ENCODE assay signal across 8 cellular contexts in genomic region chr15:51776952-51777574, GRCh38. TPM values are rescaled to one million over a fixed set of nuclear protein-coding genes. Genes with fewer than 3 reads are reported as not detected.
DNase-seq lines count a peak whose midpoint lies in the region; ATAC-seq, FAIRE-seq and TF ChIP-seq lines count a peak whose summit lies in the region.

No MANE protein-coding gene starts in this region.

- H3K27ac ChIP-seq in A549 (no peak overlapping the region), upper lobe of left lung (no peak overlapping the region)

- TF ChIP-seq EP300 in A549 (IDR thresholded peaks at IDR 0.05) (no peak), upper lobe of left lung (IDR thresholded peaks at IDR 0.05) (no peak)

- ATAC-seq in A549 (peak; percentile 93 to 97), upper lobe of left lung (ENCODE audit: low FRiP score in 2 of 2) (peak; percentile 87 to 96)

- H3K27ac Mint-ChIP-seq in osteocyte (ENCODE audit: unreplicated experiment): no peak overlapping the region

- in situ Hi-C loops in GM13976 (cut with MboI; ENCODE audit: low sequenced_read_pairs, unreplicated experiment): no loop called here

- peak; percentile 92 for TF ChIP-seq CTCF in A549 (IDR thresholded peaks at IDR 0.05)
- peak; percentile 68 for TF ChIP-seq CTCF in GM13976 (IDR thresholded peaks at IDR 0.05; ENCODE audit: borderline replicate concordance, control extremely low read depth, extremely low read depth, insufficient read depth, missing control alignments)
- peak; percentile 82 for TF ChIP-seq CTCF in osteocyte (IDR thresholded peaks at IDR 0.05)
- TF ChIP-seq CTCF in upper lobe of left lung (IDR thresholded peaks at IDR 0.05): peak; percentile 39 to 78 (median 70)

- no peak for TF ChIP-seq POLR2A in A549 (IDR thresholded peaks at IDR 0.05; ENCODE audit: low read length)
- no peak for TF ChIP-seq POLR2A in upper lobe of left lung (IDR thresholded peaks at IDR 0.05)

- H3K27me3 ChIP-seq in upper lobe of left lung: no peaks in the 10 kb centered on the region

- POLR2A ChIA-PET in A549 (lab: Yijun Ruan, JAX): interaction anchor here (0.9 to 2.9 kb wide), 4 partner anchors 10 to 240 kb away, joined by 3 to 17 read pairs (median 9); partner anchors contain the start of gene LYSMD2

- no peaks in the 10 kb centered on the region for H3K27me3 Mint-ChIP-seq in osteocyte (ENCODE audit: unreplicated experiment)

- CTCF ChIA-PET in A549 (lab: Yijun Ruan, JAX): interaction anchor here (0.5 to 22.4 kb wide), 90 partner anchors 10 to 765 kb away, joined by 3 to 597 read pairs (median 8); partner anchors contain the start of genes DMXL2, LYSMD2, SCG3 and TMOD2

- WGBS in A549 (ENCODE audit: missing lambda C conversion rate): 37% methylated on average over 7 of the region's 7 CpGs
- 65 to 69% methylated on average over 7 of the region's 7 CpGs for WGBS in upper lobe of left lung, 2 donors

- peak; percentile 88 for DNase-seq in A549 (ENCODE audit: low read depth in 1 of 2, low spot score in 1 of 2)
- DNase-seq in GM13976 (ENCODE audit: low spot score): peak; percentile 75
- peak; percentile 69 for DNase-seq in Jurkat, Clone E6-1 (ENCODE audit: low read depth, low spot score)
- DNase-seq in RPMI7951 (ENCODE audit: low read depth): peak; percentile 72
- peak; percentile 23 for DNase-seq in activated T-helper 9 cell treated with anti-CD3 and anti-CD28 coated beads, Interleukin-2, amount 50 U/mL, for 16 hours (ENCODE audit: low read depth)
- peak; percentile 67 for DNase-seq in foreskin melanocyte
- no peak for DNase-seq in osteocyte (ENCODE audit: extremely low spot score, unreplicated experiment)
- peak in 1 of 2 donors; percentile 66 for DNase-seq in upper lobe of left lung

- H3K9me3 ChIP-seq in A549: no peaks in the 10 kb centered on the region; the same call in 2 of the 3 replicates
- no peaks in the 10 kb centered on the region for H3K9me3 ChIP-seq in upper lobe of left lung

- peaks cover 0 to 23% (median 0%) of the 10 kb centered on the region in 4 donors for H3K36me3 ChIP-seq in upper lobe of left lung

- H3K9me3 Mint-ChIP-seq in osteocyte (ENCODE audit: unreplicated experiment): no peaks in the 10 kb centered on the region

- no peak overlapping the region for H3K4me3 ChIP-seq in A549
- H3K4me3 ChIP-seq in Jurkat, Clone E6-1 (ENCODE audit: low read length): no peak overlapping the region
- no peak overlapping the region for H3K4me3 ChIP-seq in upper lobe of left lung

- peaks cover 14% of the 10 kb centered on the region for H3K36me3 Mint-ChIP-seq in osteocyte (ENCODE audit: unreplicated experiment)

- H3K4me3 Mint-ChIP-seq in osteocyte (ENCODE audit: unreplicated experiment): no peak overlapping the region

- H3K4me1 Mint-ChIP-seq in osteocyte (ENCODE audit: unreplicated experiment): peaks cover 6% of the 10 kb centered on the region

- H3K4me1 ChIP-seq in A549: peaks cover 13% of the 10 kb centered on the region; the same call in 2 of the 3 replicates
- peaks cover 0 to 10% (median 0%) of the 10 kb centered on the region in 4 donors for H3K4me1 ChIP-seq in upper lobe of left lung

- peak; percentile 98 for FAIRE-seq in A549 (lab: Jason Lieb, UNC)

- no peak overlapping the region for H3K4me2 ChIP-seq in A549

- TF ChIP-seq RAD21 in A549 (conservative IDR thresholded peaks at IDR 0.05 in 1 of 2, IDR thresholded peaks at IDR 0.05 in 1 of 2): peak; percentile 70 to 78

TF ChIP-seq in A549, 52 proteins besides CTCF, POLR2A, EP300 and RAD21:
- TF ChIP-seq CHD2 (IDR thresholded peaks at IDR 0.05; ENCODE audit: low read length, partially characterized antibody) (no peak), MAFK (IDR thresholded peaks at IDR 0.05; ENCODE audit: partially characterized antibody) (peak; percentile 84), CBX8 (IDR thresholded peaks at IDR 0.05) (no peak), SMC3 (IDR thresholded peaks at IDR 0.05) (peak; percentile 89), ESRRA (IDR thresholded peaks at IDR 0.05; ENCODE audit: borderline replicate concordance, low read length) (no peak), CEBPB (IDR thresholded peaks at IDR 0.05) (peak in 1 of 2 experiments; percentile 68; a peak in 2 of 4 replicates)

RNA-seq across cellular contexts. Expression of gene TMOD2, which starts 25.7 kb away (rescaled TPM):
- 2.5 and 2.8 TPM in 2 replicates for polyA plus RNA-seq in A549 (2011; rRNA removed)
- polyA plus RNA-seq in A549 (2012; cell fraction: cytosol; rRNA removed): 0.24 and 0.30 TPM in 2 replicates
- 0.18 and 0.31 TPM in 2 replicates for polyA plus RNA-seq in A549 (2012; cell fraction: nucleus; rRNA removed)
- polyA plus RNA-seq in A549 (2017; fragmentation: RNase III; extraction: RNeasy Plus Mini Kit Qiagen cat#74134 plus additional on column Dnase treatment): 1.6 to 2.1 TPM (median 2.0 TPM) in 3 replicates
- 1.2 and 1.4 TPM in 2 replicates for polyA minus RNA-seq in A549 (2011; rRNA and poly(A)+ RNA removed)
- 6.2 TPM for polyA plus RNA-seq in Jurkat, Clone E6-1 (2012; ENCODE audit: insufficient read depth, insufficient read length)
- total RNA-seq in RPMI7951 (2014; rRNA removed; shearing (Covaris generic)): 4.1 and 4.8 TPM in 2 replicates
- total RNA-seq in osteocyte: 4.3 and 6.3 TPM in 2 replicates
- total RNA-seq in upper lobe of left lung: 10 to 100 TPM in 3 of 6 donors, 1 to 10 TPM in 3; 5.6 to 13.8 (median 10.9) TPM

RNA-seq across cellular contexts. Expression of gene LYSMD2, which starts 39.6 kb away (rescaled TPM):
- 29.2 and 32.1 TPM in 2 replicates for polyA plus RNA-seq in A549 (2011; rRNA removed)
- 11.8 and 14.3 TPM in 2 replicates for polyA plus RNA-seq in A549 (2012; cell fraction: cytosol; rRNA removed)
- 6.2 and 9.6 TPM in 2 replicates for polyA plus RNA-seq in A549 (2012; cell fraction: nucleus; rRNA removed)
- 16.9 to 18.5 TPM (median 18.3 TPM) in 3 replicates for polyA plus RNA-seq in A549 (2017; fragmentation: RNase III; extraction: RNeasy Plus Mini Kit Qiagen cat#74134 plus additional on column Dnase treatment)
- 2.7 and 4.0 TPM in 2 replicates for polyA minus RNA-seq in A549 (2011; rRNA and poly(A)+ RNA removed)
- 20.3 TPM for polyA plus RNA-seq in Jurkat, Clone E6-1 (2012; ENCODE audit: insufficient read depth, insufficient read length)
- total RNA-seq in RPMI7951 (2014; rRNA removed; shearing (Covaris generic)): 16.7 and 17.5 TPM in 2 replicates
- 1.8 and 2.7 TPM in 2 replicates for total RNA-seq in osteocyte
- total RNA-seq in upper lobe of left lung: 10 to 100 TPM; 13.4 to 22.8 (median 17.9) TPM

RNA-seq across cellular contexts. Expression of gene TMOD3, which starts 52.4 kb away (rescaled TPM):
- polyA plus RNA-seq in A549 (2011; rRNA removed) (93.2 and 111 TPM in 2 replicates), A549 (2017; fragmentation: RNase III; extraction: RNeasy Plus Mini Kit Qiagen cat#74134 plus additional on column Dnase treatment) (55.5 to 57.8 TPM (median 57.5 TPM) in 3 replicates)
- 11.4 and 13.2 TPM in 2 replicates for polyA plus RNA-seq in A549 (2012; cell fraction: cytosol; rRNA removed)
- polyA plus RNA-seq in A549 (2012; cell fraction: nucleus; rRNA removed): 8.5 and 11.3 TPM in 2 replicates
- 29.2 and 34.3 TPM in 2 replicates for polyA minus RNA-seq in A549 (2011; rRNA and poly(A)+ RNA removed)
- polyA plus RNA-seq in Jurkat, Clone E6-1 (2012; ENCODE audit: insufficient read depth, insufficient read length): 21.0 TPM
- total RNA-seq in RPMI7951 (2014; rRNA removed; shearing (Covaris generic)): 58.2 and 63.9 TPM in 2 replicates
- total RNA-seq in osteocyte (75.4 and 84.3 TPM in 2 replicates), upper lobe of left lung (10 to 100 TPM; 40.4 to 81.6 (median 72.7) TPM)
